8 cellular contexts compared by ENCODE assay signal in the genomic region with DNA sequence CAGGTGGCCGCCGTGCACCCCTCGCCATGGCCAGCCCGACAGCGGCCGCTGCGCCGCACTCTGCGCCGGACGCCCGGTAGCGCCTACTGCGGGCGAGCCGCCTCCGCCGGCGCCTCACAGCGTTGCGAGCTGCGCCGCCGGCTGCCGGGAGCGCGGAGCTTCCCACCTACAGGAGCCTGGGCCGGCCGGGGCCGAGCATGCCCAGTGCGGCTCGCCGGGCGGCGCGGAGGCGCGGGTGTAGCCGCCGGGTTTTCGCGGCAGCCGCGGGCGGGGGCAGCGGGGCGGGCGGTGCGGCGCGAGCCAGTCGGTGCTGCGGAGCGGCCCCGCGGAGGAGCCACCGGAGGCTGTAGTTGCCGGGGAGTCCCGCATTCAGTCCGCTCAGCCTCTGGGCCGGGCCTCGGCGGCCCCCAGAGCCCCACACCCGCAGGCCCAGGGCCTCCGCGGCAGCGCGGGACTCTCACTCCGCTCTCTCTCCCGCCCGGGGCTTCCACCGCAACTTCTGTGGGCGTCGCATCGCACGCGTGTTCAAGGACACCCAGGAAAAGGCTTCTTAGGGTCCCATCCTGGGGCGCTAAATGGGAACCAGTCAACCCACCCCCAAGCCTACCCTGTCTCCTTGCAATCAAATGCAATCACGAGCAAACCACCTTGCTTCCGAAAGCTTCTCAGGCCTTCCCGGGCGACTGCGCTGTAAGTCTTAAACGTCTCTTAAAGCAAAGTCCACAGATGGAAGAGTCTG.
DNase-seq lines count a peak whose midpoint lies in the region; ATAC-seq and TF ChIP-seq lines count a peak whose summit lies in the region.

A gene (minus strand): TSS at position 143 of the 739 bp plus-strand sequence. CDS start 20,518 bp downstream, outside the sequence.

- H3K27me3 Mint-ChIP-seq in effector memory CD8-positive, alpha-beta T cell: peaks cover 7 to 23% of the 10 kb centered on the region in 2 donors
- H3K27me3 Mint-ChIP-seq in memory B cell: peaks cover 7% of the 10 kb centered on the region

- H3K4me3 Mint-ChIP-seq in effector memory CD8-positive, alpha-beta T cell: peak within 1 kb of the TSS; percentile 88 to 92
- H3K4me3 Mint-ChIP-seq in memory B cell: peak within 1 kb of the TSS; percentile 87

- peaks cover 17% of the 10 kb centered on the region for H3K36me3 Mint-ChIP-seq in effector memory CD8-positive, alpha-beta T cell (ENCODE audit: insufficient read depth)
- H3K36me3 Mint-ChIP-seq in memory B cell: no peaks in the 10 kb centered on the region

- peaks cover 6 to 10% of the 10 kb centered on the region in 2 donors for H3K4me1 Mint-ChIP-seq in effector memory CD8-positive, alpha-beta T cell (ENCODE audit: low read depth in 2 of 2)
- H3K4me1 Mint-ChIP-seq in memory B cell: peaks cover 5% of the 10 kb centered on the region

- DNase-seq in AG10803 (ENCODE audit: low read depth) (peak; percentile 92), NCI-H526 (lab: John Stamatoyannopoulos, UW) (peak; percentile 81 to 96), memory B cell (ENCODE audit: low spot score in 2 of 2) (peak; percentile 65 to 73)
- peak; percentile 33 to 74 (median 38) for DNase-seq in activated CD8-positive, alpha-beta memory T cell treated with anti-CD3 and anti-CD28 coated beads for 48 hours (ENCODE audit: low read depth in 2 of 3, low spot score in 2 of 3)
- DNase-seq in effector memory CD8-positive, alpha-beta T cell: peak; percentile 72 to 82 (median 72)
- peak; percentile 67 to 70 (median 69) for DNase-seq in stimulated activated CD4-positive, alpha-beta T cell treated with anti-CD3 and anti-CD28 coated beads, TNF-alpha, amount 100 ng/mL, for 4 hours (ENCODE audit: low read depth in 3 of 3)

- peak within 1 kb of the TSS; percentile 64 to 91 for H3K27ac Mint-ChIP-seq in effector memory CD8-positive, alpha-beta T cell
- H3K27ac Mint-ChIP-seq in memory B cell: peak within 1 kb of the TSS; percentile 63

- H3K9me3 Mint-ChIP-seq in effector memory CD8-positive, alpha-beta T cell: no peaks in the 10 kb centered on the region
- peaks cover 2% of the 10 kb centered on the region for H3K9me3 Mint-ChIP-seq in memory B cell

- no peak for TF ChIP-seq CTCF in AG10803 (conservative IDR thresholded peaks at IDR 0.05; ENCODE audit: low read length)

- H3K4me3 ChIP-seq in AG10803 (ENCODE audit: low read length): peak within 1 kb of the TSS; percentile 72

- ATAC-seq in GM19043 (IDR thresholded peaks at IDR 0.05; ENCODE audit: low read depth, unreplicated experiment) (peak; percentile 74), HG03342 (IDR thresholded peaks at IDR 0.05; ENCODE audit: unreplicated experiment) (peak; percentile 81), memory B cell (ENCODE audit: low read depth) (peak; percentile 74)
- ATAC-seq in effector memory CD8-positive, alpha-beta T cell (replicated peaks): peak; percentile 77

Comparison
In these comparisons a context has a peak if more than half of its experiments do, and no peak if none do; other contexts are left out.
1. Peak in every context shown above with its lines: DNase-seq, ATAC-seq and H3K4me3 ChIP-seq.
2. DNase-seq: peak in every context shown above with its lines; median percentile 92 in AG10803; 88 in NCI-H526; 72 in effector memory CD8-positive, alpha-beta T cell; 69 in memory B cell; 69 in stimulated activated CD4-positive, alpha-beta T cell treated with anti-CD3 and anti-CD28 coated beads, TNF-alpha, amount 100 ng/mL, for 4 hours; 38 in activated CD8-positive, alpha-beta memory T cell treated with anti-CD3 and anti-CD28 coated beads for 48 hours.